In genomic region chr5:112921833-112922817, GRCh38 we compare ENCODE assay signal across 8 cellular contexts. TPM values are rescaled to one million over a fixed set of nuclear protein-coding genes. Genes with fewer than 3 reads are reported as not detected.
DNase-seq lines count a peak whose midpoint lies in the region; TF ChIP-seq lines count a peak whose summit lies in the region.

REEP5 (minus strand) TSS chr5:112922227; CDS start chr5:112922190, 37 bp downstream.

- H2AFZ ChIP-seq in neuron (ENCODE audit: low read depth, low read length), result peak within 1 kb of the TSS; percentile 99

- H3K4me1 ChIP-seq in neuron (ENCODE audit: insufficient read depth, low read length), result peaks cover 11% of the 10 kb centered on the region

- DNase-seq in ELR (ENCODE audit: low read depth), result peak; percentile 87
- DNase-seq in GOT3 (lab: John Stamatoyannopoulos, UW), result peak; percentile 57
- peak; percentile 93 for DNase-seq in LoVo (ENCODE audit: low spot score)
- peak; percentile 18 for DNase-seq in SIG-M5 (lab: John Stamatoyannopoulos, UW)
- peak; percentile 85 for DNase-seq in activated gamma-delta T cell treated with Interleukin-2 at 50 U/mL for 16 hours
- peak; percentile 71 to 93 for DNase-seq in foreskin fibroblast

- H3K36me3 ChIP-seq in neuron (ENCODE audit: insufficient read depth, low read length), result peaks cover 27% of the 10 kb centered on the region

- TF ChIP-seq CTCF in foreskin fibroblast (IDR thresholded peaks at IDR 0.05; ENCODE audit: low read depth, low read length), result peak; percentile 56
- no peak for TF ChIP-seq CTCF in subcutaneous adipose tissue (IDR thresholded peaks at IDR 0.05; ENCODE audit: low read depth)

- H3K9me3 ChIP-seq in neuron (ENCODE audit: low read length), result no peaks in the 10 kb centered on the region

- H3K27me3 ChIP-seq in neuron (ENCODE audit: insufficient read depth, low read length), result no peaks in the 10 kb centered on the region

- H3K4me3 ChIP-seq in foreskin fibroblast (ENCODE audit: low read depth in 1 of 2, low read length in 2 of 2) (peak within 1 kb of the TSS; percentile 86 to 96), neuron (ENCODE audit: low read length) (peak within 1 kb of the TSS; percentile 96)

RNA-seq across cellular contexts. Expression of gene REEP5, which starts in this region (rescaled TPM):
- total RNA-seq in subcutaneous adipose tissue, result 100 to 1,000 TPM in 2 of 4 donors, 10 to 100 TPM in 2; 71.6 to 152 (median 110) TPM

Comparison
In these comparisons a context has a peak if more than half of its experiments do, and no peak if none do; other contexts are left out.
1. Peak in every context shown above with its lines: DNase-seq and H3K4me3 ChIP-seq.
2. DNase-seq: peak in every context shown above with its lines; median percentile 93 in LoVo; 87 in ELR; 85 in activated gamma-delta T cell treated with Interleukin-2 at 50 U/mL for 16 hours; 82 in foreskin fibroblast; 57 in GOT3; 18 in SIG-M5.